23 cellular contexts compared by ENCODE assay signal in genomic region chr19:3774621-3775373, GRCh38. TPM values are rescaled to one million over a fixed set of nuclear protein-coding genes. Genes with fewer than 3 reads are reported as not detected.
DNase-seq lines count a peak whose midpoint lies in the region; ATAC-seq, FAIRE-seq and TF ChIP-seq lines count a peak whose summit lies in the region.
"Had no signal": no experiment of that assay in that cellular context is flagged by ENCODE, and none has a peak within 500 bp of the region (broad histone marks: within the 10 kb centered on the region; RNA-seq: fewer than 3 reads in every experiment).

No MANE protein-coding gene starts in this region.

- H3K9me3 ChIP-seq in HepG2 (ENCODE audit: low read length) = no peaks in the 10 kb centered on the region
- H3K9me3 ChIP-seq: HAP-1 had no signal

- TF ChIP-seq POLR2A in HepG2 (IDR thresholded peaks at IDR 0.05; ENCODE audit: insufficient read depth in 1 of 2, low read depth in 2 of 2, low read length in 2 of 2) = no peak

- POLR2A ChIA-PET in HepG2 (lab: Yijun Ruan, JAX) = no interaction called here

- BruUV-seq in HepG2 (replicated peaks; lab: Mats Ljungman, UMichigan) = no TSS peak

- H3K9ac ChIP-seq in HepG2 (ENCODE audit: insufficient read depth, low read depth, low read length) = no peak overlapping the region

- no peak overlapping the region for H3K27ac ChIP-seq in coronary artery
- no peak overlapping the region for H3K27ac ChIP-seq in HepG2 (ENCODE audit: extremely low read length, insufficient read depth, low read length)
- H3K27ac ChIP-seq: 22Rv1, C4-2B, SK-N-MC had no signal

- no peak overlapping the region for H3K4me2 ChIP-seq in HepG2 (ENCODE audit: low read depth, low read length)

- no peaks in the 10 kb centered on the region for H3K36me3 ChIP-seq in HepG2 (replicated peaks in 1 of 2; ENCODE audit: control insufficient read depth in 1 of 2, insufficient read depth in 2 of 2, low read length in 2 of 2)
- H3K36me3 ChIP-seq: HAP-1 had no signal

- H3K4me3 ChIP-seq in coronary artery (no peak overlapping the region), foreskin fibroblast (ENCODE audit: low read depth in 1 of 2, low read length in 2 of 2) (no peak overlapping the region), HepG2 (replicated peaks in 1 of 3; ENCODE audit: insufficient read depth in 1 of 3, low read depth in 2 of 3, low read length in 3 of 3) (no peak overlapping the region)
- H3K4me3 ChIP-seq: HAP-1, SK-N-MC had no signal

- FAIRE-seq in HepG2 (lab: Jason Lieb, UNC) = no peak
- FAIRE-seq: HTR-8/SVneo had no signal

- TF ChIP-seq EP300 in HepG2 (IDR thresholded peaks at IDR 0.05; ENCODE audit: low read depth in 2 of 2, low read length in 2 of 2) (no peak), HepG2 (CRISPR knock-in tag; IDR thresholded peaks at IDR 0.05; ENCODE audit: borderline replicate concordance) (no peak)

- intact Hi-C loops in HepG2 (cut with micrococcal nuclease; ENCODE audit: unreplicated experiment) = no loop called here

- CTCF ChIA-PET in HepG2 (lab: Yijun Ruan, JAX; ENCODE audit: low intra/inter-chr PET ratio, low total read pairs) = no interaction called here

- ATAC-seq in HepG2 (no peak), HG03159 (IDR thresholded peaks at IDR 0.05; ENCODE audit: unreplicated experiment) (no peak)

- TF ChIP-seq CTCF in coronary artery (IDR thresholded peaks at IDR 0.05) = no peak
- TF ChIP-seq CTCF in foreskin fibroblast (IDR thresholded peaks at IDR 0.05; ENCODE audit: low read depth, low read length) = no peak
- no peak for TF ChIP-seq CTCF in HepG2 (CRISPR knock-in tag; IDR thresholded peaks at IDR 0.05)

- DNase-seq in NCI-H1417 (lab: John Stamatoyannopoulos, UW) (peak in 2 of 3 experiments; percentile 29 to 65), NCI-H1417 treated with DMSO at 0.1 percent for 48 hours (lab: John Stamatoyannopoulos, UW) (no peak), NOMO-1 treated with DMSO at 0.1 percent for 48 hours (lab: John Stamatoyannopoulos, UW; ENCODE audit: unreplicated experiment) (peak; percentile 51), coronary artery (ENCODE audit: low spot score) (peak; percentile 63), retina (peak; percentile 48), foreskin fibroblast (no peak), HepG2 (ENCODE audit: low spot score) (no peak)
- DNase-seq: AML-193; GDM1; NCI-H1105 treated with DMSO at 0.1 percent for 48 hours; NCI-H1930; NCI-H2171; NCI-H526; NK-92 treated with Interleukin-12 subunit alpha and Interleukin-12 subunit beta, amount 100 ng/mL, for 24 hours; SHP77 had no signal

- no peak overlapping the region for H2AFZ ChIP-seq in HepG2 (ENCODE audit: low read length)

- WGBS in HepG2 (ENCODE audit: low lambda C conversion rate) = 51% methylated on average over 9 of the region's 25 CpGs

- no peaks in the 10 kb centered on the region for H3K4me1 ChIP-seq in HepG2 (ENCODE audit: insufficient read depth, low read length)
- H3K4me1 ChIP-seq: HAP-1 had no signal

- no peaks in the 10 kb centered on the region for H4K20me1 ChIP-seq in HepG2 (ENCODE audit: insufficient read depth, low read length)

- no peak for TF ChIP-seq RAD21 in HepG2 (CRISPR knock-in tag; IDR thresholded peaks at IDR 0.05)

- in situ Hi-C loops in HepG2 (cut with HindIII; ENCODE audit: extremely low pct_ligation_motif_present, low pct_unique_long_range_greater_than_20kb) = no loop called here

- H3K27me3 ChIP-seq in HepG2 (ENCODE audit: control insufficient read depth in 1 of 2, insufficient read depth in 2 of 2, low read length in 2 of 2) = peaks cover 0 to 19% of the 10 kb centered on the region in 2 experiments; a peak in 3 of 5 replicates

- H3K79me2 ChIP-seq in HepG2 (ENCODE audit: insufficient read depth, low read length) = no peaks in the 10 kb centered on the region

RNA-seq across cellular contexts. Expression of gene RAX2, which starts 2.8 kb away (rescaled TPM):
- total RNA-seq in HepG2 (2016; rRNA removed; fragmentation: Illumina TruSeq; extraction: Trizol) = not detected in 2 replicates
- total RNA-seq in HepG2 (2016; cell fraction: cytosol; rRNA removed; fragmentation: Illumina TruSeq; extraction: Trizol; ENCODE audit: low read depth) = not detected in 2 replicates
- not detected in 2 replicates for total RNA-seq in HepG2 (2016; cell fraction: insoluble cytoplasmic fraction; rRNA removed; fragmentation: Illumina TruSeq; extraction: Trizol)
- total RNA-seq in HepG2 (2016; cell fraction: membrane; rRNA removed; fragmentation: Illumina TruSeq; extraction: Trizol) = not detected in 2 replicates
- total RNA-seq in HepG2 (2016; cell fraction: nucleus; rRNA removed; fragmentation: Illumina TruSeq; extraction: Trizol) = not detected in 2 replicates
- not detected in 2 replicates for polyA plus RNA-seq in HepG2 (2011; rRNA removed)
- not detected in 2 replicates for polyA plus RNA-seq in HepG2 (2011; cell fraction: cytosol; rRNA removed)
- polyA plus RNA-seq in HepG2 (2011; cell fraction: nucleus; rRNA removed) = not detected in 2 replicates
- polyA plus RNA-seq in HepG2 (2012) = not detected in 2 replicates
- not detected in 2 replicates for polyA plus RNA-seq in HepG2 (2016; cell fraction: cytosol; fragmentation: Illumina TruSeq; extraction: Trizol; ENCODE audit: low read depth)
- polyA plus RNA-seq in HepG2 (2016; cell fraction: insoluble cytoplasmic fraction; fragmentation: Illumina TruSeq; extraction: Trizol; ENCODE audit: low read depth) = not detected in 2 replicates
- not detected in 2 replicates for polyA plus RNA-seq in HepG2 (2016; cell fraction: membrane; fragmentation: Illumina TruSeq; extraction: Trizol; ENCODE audit: low read depth)
- not detected in 2 replicates for polyA plus RNA-seq in HepG2 (2016; cell fraction: nucleus; fragmentation: Illumina TruSeq; extraction: Trizol; ENCODE audit: insufficient read depth, low read depth)
- polyA minus RNA-seq in HepG2 (2011; rRNA and poly(A)+ RNA removed; ENCODE audit: low replicate concordance) = not detected in 2 replicates
- not detected in 2 replicates for polyA minus RNA-seq in HepG2 (2011; cell fraction: cytosol; rRNA and poly(A)+ RNA removed)
- polyA minus RNA-seq in HepG2 (2011; cell fraction: nucleus; rRNA and poly(A)+ RNA removed) = not detected in 2 replicates
- total RNA-seq: Daoy, RPMI7951 had no signal

RNA-seq across cellular contexts. Expression of gene MATK, which starts 11.4 kb away (rescaled TPM):
- not detected in 2 replicates for total RNA-seq in HepG2 (2016; rRNA removed; fragmentation: Illumina TruSeq; extraction: Trizol)
- not detected in 2 replicates for total RNA-seq in HepG2 (2016; cell fraction: cytosol; rRNA removed; fragmentation: Illumina TruSeq; extraction: Trizol; ENCODE audit: low read depth)
- not detected in 2 replicates for total RNA-seq in HepG2 (2016; cell fraction: insoluble cytoplasmic fraction; rRNA removed; fragmentation: Illumina TruSeq; extraction: Trizol)
- not detected in 2 replicates for total RNA-seq in HepG2 (2016; cell fraction: membrane; rRNA removed; fragmentation: Illumina TruSeq; extraction: Trizol)
- not detected in 2 replicates for total RNA-seq in HepG2 (2016; cell fraction: nucleus; rRNA removed; fragmentation: Illumina TruSeq; extraction: Trizol)
- 0.09 TPM in 2 replicates for polyA plus RNA-seq in HepG2 (2011; rRNA removed)
- 0.11 and 0.14 TPM in 2 replicates for polyA plus RNA-seq in HepG2 (2011; cell fraction: cytosol; rRNA removed)
- 0.32 TPM in 1 of 2 replicates, not detected in the other for polyA plus RNA-seq in HepG2 (2011; cell fraction: nucleus; rRNA removed)
- polyA plus RNA-seq in HepG2 (2012) = not detected in 2 replicates
- polyA plus RNA-seq in HepG2 (2016; cell fraction: cytosol; fragmentation: Illumina TruSeq; extraction: Trizol; ENCODE audit: low read depth) = 0.07 TPM in 1 of 2 replicates, not detected in the other
- not detected in 2 replicates for polyA plus RNA-seq in HepG2 (2016; cell fraction: insoluble cytoplasmic fraction; fragmentation: Illumina TruSeq; extraction: Trizol; ENCODE audit: low read depth)
- not detected in 2 replicates for polyA plus RNA-seq in HepG2 (2016; cell fraction: membrane; fragmentation: Illumina TruSeq; extraction: Trizol; ENCODE audit: low read depth)
- polyA plus RNA-seq in HepG2 (2016; cell fraction: nucleus; fragmentation: Illumina TruSeq; extraction: Trizol; ENCODE audit: insufficient read depth, low read depth) = not detected in 2 replicates
- 0.42 and 31.9 TPM in 2 replicates for polyA minus RNA-seq in HepG2 (2011; rRNA and poly(A)+ RNA removed; ENCODE audit: low replicate concordance)
- polyA minus RNA-seq in HepG2 (2011; cell fraction: cytosol; rRNA and poly(A)+ RNA removed) = 0.70 TPM in 1 of 2 replicates, not detected in the other
- polyA minus RNA-seq in HepG2 (2011; cell fraction: nucleus; rRNA and poly(A)+ RNA removed) = not detected in 2 replicates
- total RNA-seq: RPMI7951 had no signal

RNA-seq across cellular contexts. Expression of gene MRPL54, which starts 12.3 kb away (rescaled TPM):
- 66.9 and 85.6 TPM in 2 replicates for total RNA-seq in HepG2 (2016; rRNA removed; fragmentation: Illumina TruSeq; extraction: Trizol)
- 36.4 and 42.5 TPM in 2 replicates for total RNA-seq in HepG2 (2016; cell fraction: cytosol; rRNA removed; fragmentation: Illumina TruSeq; extraction: Trizol; ENCODE audit: low read depth)
- total RNA-seq in HepG2 (2016; cell fraction: insoluble cytoplasmic fraction; rRNA removed; fragmentation: Illumina TruSeq; extraction: Trizol) = 71.3 and 95.8 TPM in 2 replicates
- 34.6 and 39.3 TPM in 2 replicates for total RNA-seq in HepG2 (2016; cell fraction: membrane; rRNA removed; fragmentation: Illumina TruSeq; extraction: Trizol)
- 17.6 and 22.0 TPM in 2 replicates for total RNA-seq in HepG2 (2016; cell fraction: nucleus; rRNA removed; fragmentation: Illumina TruSeq; extraction: Trizol)
- polyA plus RNA-seq in HepG2 (2011; rRNA removed) = 36.8 and 37.2 TPM in 2 replicates
- polyA plus RNA-seq in HepG2 (2011; cell fraction: cytosol; rRNA removed) = 49.6 and 71.2 TPM in 2 replicates
- polyA plus RNA-seq in HepG2 (2011; cell fraction: nucleus; rRNA removed) = 14.2 and 18.6 TPM in 2 replicates
- polyA plus RNA-seq in HepG2 (2012) = 22.5 and 27.7 TPM in 2 replicates
- polyA plus RNA-seq in HepG2 (2016; cell fraction: cytosol; fragmentation: Illumina TruSeq; extraction: Trizol; ENCODE audit: low read depth) = 36.7 and 39.3 TPM in 2 replicates
- 81.5 and 84.4 TPM in 2 replicates for polyA plus RNA-seq in HepG2 (2016; cell fraction: insoluble cytoplasmic fraction; fragmentation: Illumina TruSeq; extraction: Trizol; ENCODE audit: low read depth)
- 25.3 and 29.3 TPM in 2 replicates for polyA plus RNA-seq in HepG2 (2016; cell fraction: membrane; fragmentation: Illumina TruSeq; extraction: Trizol; ENCODE audit: low read depth)
- polyA plus RNA-seq in HepG2 (2016; cell fraction: nucleus; fragmentation: Illumina TruSeq; extraction: Trizol; ENCODE audit: insufficient read depth, low read depth) = 29.4 and 38.4 TPM in 2 replicates
- polyA minus RNA-seq in HepG2 (2011; rRNA and poly(A)+ RNA removed; ENCODE audit: low replicate concordance) = 6.8 and 14.7 TPM in 2 replicates
- polyA minus RNA-seq in HepG2 (2011; cell fraction: cytosol; rRNA and poly(A)+ RNA removed) = 6.7 and 10.6 TPM in 2 replicates
- 4.5 and 6.2 TPM in 2 replicates for polyA minus RNA-seq in HepG2 (2011; cell fraction: nucleus; rRNA and poly(A)+ RNA removed)

RNA-seq across cellular contexts. Expression of gene APBA3, which starts 13.3 kb away (rescaled TPM):
- total RNA-seq in HepG2 (2016; rRNA removed; fragmentation: Illumina TruSeq; extraction: Trizol) = 12.9 and 14.3 TPM in 2 replicates
- total RNA-seq in HepG2 (2016; cell fraction: cytosol; rRNA removed; fragmentation: Illumina TruSeq; extraction: Trizol; ENCODE audit: low read depth) = 5.4 and 8.4 TPM in 2 replicates
- total RNA-seq in HepG2 (2016; cell fraction: insoluble cytoplasmic fraction; rRNA removed; fragmentation: Illumina TruSeq; extraction: Trizol) = 12.1 and 15.3 TPM in 2 replicates
- total RNA-seq in HepG2 (2016; cell fraction: membrane; rRNA removed; fragmentation: Illumina TruSeq; extraction: Trizol) = 9.8 and 12.8 TPM in 2 replicates
- total RNA-seq in HepG2 (2016; cell fraction: nucleus; rRNA removed; fragmentation: Illumina TruSeq; extraction: Trizol) = 10.6 and 14.8 TPM in 2 replicates
- polyA plus RNA-seq in HepG2 (2011; rRNA removed) = 14.2 and 18.7 TPM in 2 replicates
- 6.1 and 12.7 TPM in 2 replicates for polyA plus RNA-seq in HepG2 (2011; cell fraction: cytosol; rRNA removed)
- 76.0 and 85.8 TPM in 2 replicates for polyA plus RNA-seq in HepG2 (2011; cell fraction: nucleus; rRNA removed)
- 6.8 and 9.1 TPM in 2 replicates for polyA plus RNA-seq in HepG2 (2012)
- 2.7 and 3.6 TPM in 2 replicates for polyA plus RNA-seq in HepG2 (2016; cell fraction: cytosol; fragmentation: Illumina TruSeq; extraction: Trizol; ENCODE audit: low read depth)
- 9.5 and 10.3 TPM in 2 replicates for polyA plus RNA-seq in HepG2 (2016; cell fraction: insoluble cytoplasmic fraction; fragmentation: Illumina TruSeq; extraction: Trizol; ENCODE audit: low read depth)
- polyA plus RNA-seq in HepG2 (2016; cell fraction: membrane; fragmentation: Illumina TruSeq; extraction: Trizol; ENCODE audit: low read depth) = 6.0 and 6.1 TPM in 2 replicates
- polyA plus RNA-seq in HepG2 (2016; cell fraction: nucleus; fragmentation: Illumina TruSeq; extraction: Trizol; ENCODE audit: insufficient read depth, low read depth) = 28.0 and 28.5 TPM in 2 replicates
- 14.2 and 22.9 TPM in 2 replicates for polyA minus RNA-seq in HepG2 (2011; rRNA and poly(A)+ RNA removed; ENCODE audit: low replicate concordance)
- 7.5 and 7.9 TPM in 2 replicates for polyA minus RNA-seq in HepG2 (2011; cell fraction: cytosol; rRNA and poly(A)+ RNA removed)
- 15.3 and 18.5 TPM in 2 replicates for polyA minus RNA-seq in HepG2 (2011; cell fraction: nucleus; rRNA and poly(A)+ RNA removed)

Comparison
In these comparisons a context has a peak if more than half of its experiments do, and no peak if none do; other contexts are left out.
1. DNase-seq: peak in NCI-H1417 (2 of 3), NOMO-1 treated with DMSO at 0.1 percent for 48 hours (single experiment), coronary artery (single experiment) and retina (single experiment); none in NCI-H1417 treated with DMSO at 0.1 percent for 48 hours (single experiment), foreskin fibroblast (0 of 2) and HepG2 (single experiment).